In genomic region chr3:181709537-181710279, GRCh38 we compare ENCODE assay signal across 8 cellular contexts. TPM values are rescaled to one million over a fixed set of nuclear protein-coding genes. Genes with fewer than 3 reads are reported as not detected.
DNase-seq lines count a peak whose midpoint lies in the region; ATAC-seq and TF ChIP-seq lines count a peak whose summit lies in the region.

No MANE protein-coding gene starts in this region.

- H3K4me1 Mint-ChIP-seq in IgD-negative memory B cell, result peaks cover 7 to 13% (median 11%) of the 10 kb centered on the region in 3 donors
- H3K4me1 Mint-ChIP-seq in activated T-helper 1 cell treated with anti-CD3 and anti-CD28 coated beads, Interleukin-12 subunit alpha, Interleukin-12 subunit beta, Interleukin-2, Interleukin-4 antibody, amounts not matched to agents 30 ng/mL and 10 ng/mL and 1 ng/mL, durations not matched to agents 14 hours and 24 hours and 36 hours (ENCODE audit: low read depth), result peaks cover 11% of the 10 kb centered on the region

- peaks cover 45% of the 10 kb centered on the region for H3K4me1 ChIP-seq in OCI-LY7 (ENCODE audit: insufficient read depth, low read length, poor library complexity, severe bottlenecking)
- H3K4me1 ChIP-seq in gastroesophageal sphincter, result peaks cover 0 to 38% (median 12%) of the 10 kb centered on the region in 3 donors

- ATAC-seq in Right ventricle myocardium superior (ENCODE audit: poor library complexity) (no peak), Right ventricle myocardium inferior (no peak), gastroesophageal sphincter (no peak), HG03457 (IDR thresholded peaks at IDR 0.05; ENCODE audit: unreplicated experiment) (no peak)

- H3K27ac ChIP-seq in OCI-LY7 (ENCODE audit: low read depth, low read length, poor library complexity, severe bottlenecking), result peak overlapping the region; percentile 18
- H3K27ac ChIP-seq in gastroesophageal sphincter, result no peak overlapping the region

- peak overlapping the region; percentile 50 to 72 (median 69) for H3K4me3 Mint-ChIP-seq in IgD-negative memory B cell
- H3K4me3 Mint-ChIP-seq in activated T-helper 1 cell treated with anti-CD3 and anti-CD28 coated beads, Interleukin-12 subunit alpha, Interleukin-12 subunit beta, Interleukin-2, Interleukin-4 antibody, amounts not matched to agents 30 ng/mL and 10 ng/mL and 1 ng/mL, durations not matched to agents 14 hours and 24 hours and 36 hours, result peak overlapping the region; percentile 53

- no peak for TF ChIP-seq EP300 in gastroesophageal sphincter (IDR thresholded peaks at IDR 0.05)

- TF ChIP-seq CTCF in OCI-LY7 (conservative IDR thresholded peaks at IDR 0.05; ENCODE audit: low read length) (peak; percentile 98), gastroesophageal sphincter (IDR thresholded peaks at IDR 0.05) (peak; percentile 62 to 78 (median 66))

- H3K79me2 ChIP-seq in OCI-LY7 (ENCODE audit: insufficient read depth, low read depth, low read length), result peaks cover 24% of the 10 kb centered on the region

- peaks cover 100% of the 10 kb centered on the region for H3K27me3 ChIP-seq in gastroesophageal sphincter

- peak overlapping the region; percentile 59 to 97 (median 90) for H3K27ac Mint-ChIP-seq in IgD-negative memory B cell
- peak overlapping the region; percentile 68 for H3K27ac Mint-ChIP-seq in activated T-helper 1 cell treated with anti-CD3 and anti-CD28 coated beads, Interleukin-12 subunit alpha, Interleukin-12 subunit beta, Interleukin-2, Interleukin-4 antibody, amounts not matched to agents 30 ng/mL and 10 ng/mL and 1 ng/mL, durations not matched to agents 14 hours and 24 hours and 36 hours

- peak overlapping the region; percentile 46 for H3K4me3 ChIP-seq in OCI-LY7 (ENCODE audit: low read depth, low read length, poor library complexity, severe bottlenecking)
- H3K4me3 ChIP-seq in gastroesophageal sphincter, result no peak overlapping the region

- H4K20me1 ChIP-seq in OCI-LY7 (ENCODE audit: insufficient read depth, low read length), result no peaks in the 10 kb centered on the region

- POLR2A ChIA-PET in OCI-LY7 (lab: Charles Lee), result interaction anchor here (0.7 to 0.9 kb wide), 3 partner anchors 9 to 707 kb away, joined by 4 to 5 read pairs (median 5); no protein-coding TSS in a partner anchor

- no peaks in the 10 kb centered on the region for H3K36me3 ChIP-seq in OCI-LY7 (ENCODE audit: insufficient read depth, low read length)
- no peaks in the 10 kb centered on the region for H3K36me3 ChIP-seq in gastroesophageal sphincter

- WGBS in gastroesophageal sphincter (ENCODE audit: low coverage in 1 of 2), 2 donors, result 0 to 5% methylated on average over 15 to 16 of the region's 16 CpGs

- no peak for TF ChIP-seq POLR2A in gastroesophageal sphincter (IDR thresholded peaks at IDR 0.05)

- H3K27me3 Mint-ChIP-seq in IgD-negative memory B cell, result peaks cover 46% of the 10 kb centered on the region
- peaks cover 56% of the 10 kb centered on the region for H3K27me3 Mint-ChIP-seq in activated T-helper 1 cell treated with anti-CD3 and anti-CD28 coated beads, Interleukin-12 subunit alpha, Interleukin-12 subunit beta, Interleukin-2, Interleukin-4 antibody, amounts not matched to agents 30 ng/mL and 10 ng/mL and 1 ng/mL, durations not matched to agents 14 hours and 24 hours and 36 hours (ENCODE audit: insufficient read depth)

- H3K36me3 Mint-ChIP-seq in IgD-negative memory B cell, result peaks cover 2% of the 10 kb centered on the region
- H3K36me3 Mint-ChIP-seq in activated T-helper 1 cell treated with anti-CD3 and anti-CD28 coated beads, Interleukin-12 subunit alpha, Interleukin-12 subunit beta, Interleukin-2, Interleukin-4 antibody, amounts not matched to agents 30 ng/mL and 10 ng/mL and 1 ng/mL, durations not matched to agents 14 hours and 24 hours and 36 hours (ENCODE audit: low read depth), result peaks cover 4% of the 10 kb centered on the region

- intact Hi-C loops in Right ventricle myocardium superior (cut with DNase I) (loop anchor here (5.0 kb wide), 1 partner anchor 978 kb away; no protein-coding TSS in a partner anchor), Right ventricle myocardium inferior (cut with DNase I) (loop anchor here (2.0 to 5.0 kb wide), 2 partner anchors 548 to 973 kb away; no protein-coding TSS in a partner anchor), OCI-LY7 (cut with micrococcal nuclease; ENCODE audit: unreplicated experiment) (loop anchor here (1.0 to 10.0 kb wide), 9 partner anchors 95 to 974 kb away; no protein-coding TSS in a partner anchor), posterior vena cava (cut with DNase I) (loop anchor here in 1 of 2 donors (10.0 kb wide), 1 partner anchor 555 kb away; no protein-coding TSS in a partner anchor)
- intact Hi-C loops in activated T-helper 1 cell treated with anti-CD3 and anti-CD28 coated beads, Interleukin-12 subunit alpha, Interleukin-12 subunit beta, Interleukin-2, Interleukin-4 antibody, amounts not matched to agents 30 ng/mL and 10 ng/mL and 1 ng/mL, durations not matched to agents 14 hours and 24 hours and 36 hours (cut with micrococcal nuclease), result loop anchor here (1.0 to 10.0 kb wide), 7 partner anchors 9 to 1035 kb away; partner anchors contain the start of gene CCDC39

- no peaks in the 10 kb centered on the region for H3K9me2 ChIP-seq in OCI-LY7 (ENCODE audit: insufficient read depth, low read length)

- BruUV-seq in OCI-LY7 (replicated peaks; lab: Mats Ljungman, UMichigan), result no TSS peak

- peak overlapping the region; percentile 99 for H2AFZ ChIP-seq in OCI-LY7 (ENCODE audit: low read length)

- DNase-seq in Right ventricle myocardium superior (peak; percentile 75), Right ventricle myocardium inferior (ENCODE audit: missing footprints) (no peak), OCI-LY7 (ENCODE audit: low spot score) (peak; percentile 84), posterior vena cava (ENCODE audit: low spot score) (peak; percentile 89)
- DNase-seq in activated T-helper 1 cell treated with anti-CD3 and anti-CD28 coated beads, Interleukin-12 subunit alpha, Interleukin-12 subunit beta, Interleukin-2, Interleukin-4 antibody, amounts not matched to agents 30 ng/mL and 10 ng/mL and 1 ng/mL, durations not matched to agents 14 hours and 24 hours and 36 hours (ENCODE audit: low spot score), result peak; percentile 43

- no peaks in the 10 kb centered on the region for H3K9me3 ChIP-seq in OCI-LY7 (ENCODE audit: low read length)
- H3K9me3 ChIP-seq in gastroesophageal sphincter, result no peaks in the 10 kb centered on the region

- CTCF ChIA-PET in OCI-LY7 (lab: Charles Lee; ENCODE audit: unreplicated experiment), result no interaction called here

- peak overlapping the region; percentile 61 for H3K4me2 ChIP-seq in OCI-LY7 (ENCODE audit: low read length)

- H3K9me3 Mint-ChIP-seq in IgD-negative memory B cell, result peaks cover 0 to 13% (median 5%) of the 10 kb centered on the region in 3 donors
- H3K9me3 Mint-ChIP-seq in activated T-helper 1 cell treated with anti-CD3 and anti-CD28 coated beads, Interleukin-12 subunit alpha, Interleukin-12 subunit beta, Interleukin-2, Interleukin-4 antibody, amounts not matched to agents 30 ng/mL and 10 ng/mL and 1 ng/mL, durations not matched to agents 14 hours and 24 hours and 36 hours, result no peaks in the 10 kb centered on the region

RNA-seq across cellular contexts. Expression of gene SOX2, which starts 2.0 kb away (rescaled TPM):
- 0.32 TPM for total RNA-seq in Right ventricle myocardium superior
- total RNA-seq in Right ventricle myocardium inferior, result 0.27 TPM
- polyA plus RNA-seq in IgD-negative memory B cell, result not detected
- 33.5 and 36.3 TPM in 2 replicates for total RNA-seq in OCI-LY7 (2014; rRNA removed; shearing (Covaris generic))
- total RNA-seq in OCI-LY7 (2022), result 11.3 and 11.5 TPM in 2 replicates
- 0.07 and 0.10 TPM in 2 replicates for total RNA-seq in activated T-helper 1 cell treated with anti-CD3 and anti-CD28 coated beads, Interleukin-12 subunit alpha, Interleukin-12 subunit beta, Interleukin-2, Interleukin-4 antibody, amounts not matched to agents 30 ng/mL and 10 ng/mL and 1 ng/mL, durations not matched to agents 14 hours and 24 hours and 36 hours
- total RNA-seq in gastroesophageal sphincter, result 1 to 10 TPM; 3.1 to 9.9 (median 5.7) TPM
- under 1 TPM; 0.19 to 0.29 TPM for total RNA-seq in posterior vena cava
